ENCODE assay signal across 8 cellular contexts in genomic region chr11:32792948-32793475, GRCh38. TPM values are rescaled to one million over a fixed set of nuclear protein-coding genes. Genes with fewer than 3 reads are reported as not detected.
A peak's percentile ranks its signal among the peaks of the same experiment; 100 is the strongest.
DNase-seq lines count a peak whose midpoint lies in the region; ATAC-seq and TF ChIP-seq lines count a peak whose summit lies in the region.

No MANE protein-coding gene starts in this region.

- no peaks in the 10 kb centered on the region for H3K4me1 Mint-ChIP-seq in glutamatergic neuron (ENCODE audit: low read depth, unreplicated experiment)

- peaks cover 1% of the 10 kb centered on the region for H3K27me3 Mint-ChIP-seq in glutamatergic neuron (ENCODE audit: unreplicated experiment)

- peak; percentile 76 for ATAC-seq in GM21390 (IDR thresholded peaks at IDR 0.05; ENCODE audit: unreplicated experiment)

- TF ChIP-seq CTCF in glutamatergic neuron (IDR thresholded peaks at IDR 0.05; ENCODE audit: partially characterized antibody, unreplicated experiment): peak; percentile 88

- H3K4me3 Mint-ChIP-seq in glutamatergic neuron (ENCODE audit: unreplicated experiment): no peak overlapping the region

- no peaks in the 10 kb centered on the region for H3K9me3 Mint-ChIP-seq in glutamatergic neuron (ENCODE audit: unreplicated experiment)

- in situ Hi-C loops in Caki2 (cut with HindIII; ENCODE audit: low pct_unique_long_range_greater_than_20kb, low sequenced_read_pairs): no loop called here

- H3K36me3 Mint-ChIP-seq in glutamatergic neuron (ENCODE audit: unreplicated experiment): no peaks in the 10 kb centered on the region

- DNase-seq in Caki2 (ENCODE audit: low read depth) (peak; percentile 40), KG1 (lab: John Stamatoyannopoulos, UW) (peak; percentile 62), SHP77 (lab: John Stamatoyannopoulos, UW) (peak; percentile 47 to 57), glutamatergic neuron (peak; percentile 71), pons (ENCODE audit: low spot score) (peak; percentile 39), islet precursor cell (no peak)
- peak; percentile 44 for DNase-seq in activated gamma-delta T cell treated with anti-CD3 and anti-CD28 coated beads, Interleukin-2, amount 50 U/mL, for 16 hours (ENCODE audit: low read depth)

- H3K27ac Mint-ChIP-seq in glutamatergic neuron (ENCODE audit: unreplicated experiment): no peak overlapping the region

RNA-seq across cellular contexts. Expression of gene CCDC73, which starts 1.4 kb away (rescaled TPM):
- total RNA-seq in Caki2 (2014; rRNA removed; shearing (Covaris generic); ENCODE audit: low replicate concordance): not detected in 2 replicates
- not detected for total RNA-seq in glutamatergic neuron (ENCODE audit: unreplicated experiment)

RNA-seq across cellular contexts. Expression of gene PRRG4, which starts 36.7 kb away (rescaled TPM):
- 2.3 and 2.6 TPM in 2 replicates for total RNA-seq in Caki2 (2014; rRNA removed; shearing (Covaris generic); ENCODE audit: low replicate concordance)
- 0.10 TPM for total RNA-seq in glutamatergic neuron (ENCODE audit: unreplicated experiment)
